ENCODE assay signal across 27 cellular contexts in genomic region chr3:133472889-133473288, GRCh38.
DNase-seq lines count a peak whose midpoint lies in the region; ATAC-seq and TF ChIP-seq lines count a peak whose summit lies in the region.
"Had no signal": no experiment of that assay in that cellular context is flagged by ENCODE, and none has a peak within 500 bp of the region (broad histone marks: within the 10 kb centered on the region; RNA-seq: fewer than 3 reads in every experiment).

No MANE protein-coding gene starts in this region.

- TF ChIP-seq CTCF in OCI-LY3 (IDR thresholded peaks at IDR 0.05; ENCODE audit: low read depth, low read length), result no peak
- no peak for TF ChIP-seq CTCF in neural crest cell (conservative IDR thresholded peaks at IDR 0.05)

- H3K4me1 Mint-ChIP-seq in neural crest cell, result peaks cover 60% of the 10 kb centered on the region

- no peaks in the 10 kb centered on the region for H3K9me3 Mint-ChIP-seq in neural crest cell
- H3K9me3 Mint-ChIP-seq: activated naive CD8-positive, alpha-beta T cell treated with anti-CD3 and anti-CD28 coated beads, Interleukin-2, amount 10 ng/mL, durations not matched to agents 7 days and 5 days; memory B cell; nephron; stimulated activated naive B cell treated with anti-CD40 and anti-IgM and Interleukin-4, amounts not matched to agents 10 μg/mL and 1 μg/mL and 100 μg/mL, for 72 hours had no signal

- H4K20me1 ChIP-seq in OCI-LY3 (ENCODE audit: insufficient read depth, low read length), result no peaks in the 10 kb centered on the region

- H3K4me2 ChIP-seq in OCI-LY3 (ENCODE audit: low read length), result peak overlapping the region; percentile 1; the same call in 1 of the 2 replicates

- DNase-seq in neural crest cell (ENCODE audit: low read depth, low spot score) (no peak), putamen (ENCODE audit: low spot score) (no peak)
- DNase-seq in activated CD4-positive, CD25-positive, alpha-beta regulatory T cell treated with anti-CD3 and anti-CD28 coated beads, Interleukin-2, amount 50 U/mL, for 72 hours, result no peak
- DNase-seq: activated CD4-positive, CD25-positive, alpha-beta regulatory T cell; activated CD8-positive, alpha-beta memory T cell treated with anti-CD3 and anti-CD28 coated beads, Interleukin-2, amount 10 ng/mL, durations not matched to agents 7 days and 5 days; activated gamma-delta T cell treated with Interleukin-2 at 50 U/mL for 16 hours; activated naive CD8-positive, alpha-beta T cell treated with anti-CD3 and anti-CD28 coated beads, Interleukin-2, amount 10 ng/mL, durations not matched to agents 7 days and 5 days; activated T-cell treated with anti-CD3 and anti-CD28 coated beads, Interleukin-2, amount 50 U/mL, for 48 hours; effector CD8-positive, alpha-beta T cell; GDM1; GM23248; IMR-90; NCI-H1092; NCI-H1930; NCI-H774; stimulated activated naive B cell treated with anti-CD40 and anti-IgM and Interleukin-4, amounts not matched to agents 10 μg/mL and 1 μg/mL and 100 μg/mL, for 72 hours; substantia nigra had no signal

- H3K27ac ChIP-seq in HUES48 (ENCODE audit: low read depth, low read length), result peak overlapping the region; percentile 30
- H3K27ac ChIP-seq in OCI-LY3 (ENCODE audit: low read length), result no peak overlapping the region
- H3K27ac ChIP-seq: epithelial cell of prostate, GM23248, pancreas, upper lobe of left lung had no signal

- H3K9ac ChIP-seq in ES-I3 (ENCODE audit: low read depth, low read length), result peak overlapping the region; percentile 26; the same call in 1 of the 2 replicates
- H3K9ac ChIP-seq in HUES48 (ENCODE audit: low read depth, low read length), result no peak overlapping the region
- H3K9ac ChIP-seq in OCI-LY3 (ENCODE audit: low read length), result no peak overlapping the region
- H3K9ac ChIP-seq: GM23248 had no signal

- peaks cover 26% of the 10 kb centered on the region for H3K4me1 ChIP-seq in ES-I3 (ENCODE audit: insufficient read depth, low read length)
- H3K4me1 ChIP-seq in HUES48 (ENCODE audit: control insufficient read depth, insufficient read depth, low read length), result peaks cover 19% of the 10 kb centered on the region
- H3K4me1 ChIP-seq in OCI-LY3 (ENCODE audit: low read length), result peaks cover 71% of the 10 kb centered on the region

- no peaks in the 10 kb centered on the region for H3K36me3 ChIP-seq in ES-I3 (ENCODE audit: insufficient read depth, low read length)
- H3K36me3 ChIP-seq in HUES48 (ENCODE audit: control insufficient read depth, insufficient read depth, low read length), result no peaks in the 10 kb centered on the region
- no peaks in the 10 kb centered on the region for H3K36me3 ChIP-seq in OCI-LY3 (replicated peaks; ENCODE audit: low read depth, low read length)
- H3K36me3 ChIP-seq: pancreas, upper lobe of left lung had no signal

- no peak overlapping the region for H3K4me3 ChIP-seq in HUES48 (ENCODE audit: low read depth, low read length)
- H3K4me3 ChIP-seq in OCI-LY3 (ENCODE audit: low read length), result no peak overlapping the region
- H3K4me3 ChIP-seq: GM23248, pancreas, upper lobe of left lung had no signal

- no peak for ATAC-seq in HG03342 (IDR thresholded peaks at IDR 0.05; ENCODE audit: unreplicated experiment)
- ATAC-seq: activated CD8-positive, alpha-beta memory T cell treated with anti-CD3 and anti-CD28 coated beads, Interleukin-2, amount 10 ng/mL, durations not matched to agents 7 days and 5 days; left lobe of liver; stimulated activated naive B cell treated with anti-CD40 and anti-IgM and Interleukin-4, amounts not matched to agents 10 μg/mL and 1 μg/mL and 100 μg/mL, for 72 hours had no signal

- H3K27me3 Mint-ChIP-seq in neural crest cell (ENCODE audit: low read depth), result peaks cover 4% of the 10 kb centered on the region
- H3K27me3 Mint-ChIP-seq: activated CD8-positive, alpha-beta memory T cell treated with anti-CD3 and anti-CD28 coated beads, Interleukin-2, amount 10 ng/mL, durations not matched to agents 7 days and 5 days; activated naive CD8-positive, alpha-beta T cell treated with anti-CD3 and anti-CD28 coated beads, Interleukin-2, amount 10 ng/mL, durations not matched to agents 7 days and 5 days; memory B cell; stimulated activated naive B cell treated with anti-CD40 and anti-IgM and Interleukin-4, amounts not matched to agents 10 μg/mL and 1 μg/mL and 100 μg/mL, for 72 hours had no signal

- H3K27ac Mint-ChIP-seq in neural crest cell (ENCODE audit: unreplicated experiment), result peak overlapping the region; percentile 2
- H3K27ac Mint-ChIP-seq: activated CD8-positive, alpha-beta memory T cell treated with anti-CD3 and anti-CD28 coated beads, Interleukin-2, amount 10 ng/mL, durations not matched to agents 7 days and 5 days; activated naive CD8-positive, alpha-beta T cell treated with anti-CD3 and anti-CD28 coated beads, Interleukin-2, amount 10 ng/mL, durations not matched to agents 7 days and 5 days; memory B cell; nephron; stimulated activated naive B cell treated with anti-CD40 and anti-IgM and Interleukin-4, amounts not matched to agents 10 μg/mL and 1 μg/mL and 100 μg/mL, for 72 hours had no signal

- H3K27me3 ChIP-seq in HUES48 (ENCODE audit: control insufficient read depth, insufficient read depth, low read length) (no peaks in the 10 kb centered on the region), OCI-LY3 (ENCODE audit: low read depth, low read length) (no peaks in the 10 kb centered on the region)
- H3K27me3 ChIP-seq: pancreas, upper lobe of left lung had no signal

- H3K79me2 ChIP-seq in OCI-LY3 (ENCODE audit: low read length), result no peaks in the 10 kb centered on the region

- no peak overlapping the region for H2AFZ ChIP-seq in OCI-LY3 (ENCODE audit: low read depth, low read length)
- H2AFZ ChIP-seq: GM23248 had no signal

- no peaks in the 10 kb centered on the region for H3K36me3 Mint-ChIP-seq in neural crest cell (ENCODE audit: low read depth)
- H3K36me3 Mint-ChIP-seq: activated CD8-positive, alpha-beta memory T cell treated with anti-CD3 and anti-CD28 coated beads, Interleukin-2, amount 10 ng/mL, durations not matched to agents 7 days and 5 days; activated naive CD8-positive, alpha-beta T cell treated with anti-CD3 and anti-CD28 coated beads, Interleukin-2, amount 10 ng/mL, durations not matched to agents 7 days and 5 days; memory B cell; stimulated activated naive B cell treated with anti-CD40 and anti-IgM and Interleukin-4, amounts not matched to agents 10 μg/mL and 1 μg/mL and 100 μg/mL, for 72 hours had no signal

- H3K4me3 Mint-ChIP-seq in neural crest cell, result peak overlapping the region; percentile 3
- H3K4me3 Mint-ChIP-seq: activated CD8-positive, alpha-beta memory T cell treated with anti-CD3 and anti-CD28 coated beads, Interleukin-2, amount 10 ng/mL, durations not matched to agents 7 days and 5 days; activated naive CD8-positive, alpha-beta T cell treated with anti-CD3 and anti-CD28 coated beads, Interleukin-2, amount 10 ng/mL, durations not matched to agents 7 days and 5 days; memory B cell; stimulated activated naive B cell treated with anti-CD40 and anti-IgM and Interleukin-4, amounts not matched to agents 10 μg/mL and 1 μg/mL and 100 μg/mL, for 72 hours had no signal

- H3K9me3 ChIP-seq in ES-I3 (ENCODE audit: control insufficient read depth, insufficient read depth, low read length) (no peaks in the 10 kb centered on the region), HUES48 (ENCODE audit: control insufficient read depth, insufficient read depth, low read length) (no peaks in the 10 kb centered on the region), OCI-LY3 (ENCODE audit: insufficient read depth, low read length) (peaks cover under 1% of the 10 kb centered on the region; the same call in 1 of the 2 replicates)
- H3K9me3 ChIP-seq: pancreas, upper lobe of left lung had no signal
